15 cellular contexts compared by ENCODE assay signal in the genomic region with DNA sequence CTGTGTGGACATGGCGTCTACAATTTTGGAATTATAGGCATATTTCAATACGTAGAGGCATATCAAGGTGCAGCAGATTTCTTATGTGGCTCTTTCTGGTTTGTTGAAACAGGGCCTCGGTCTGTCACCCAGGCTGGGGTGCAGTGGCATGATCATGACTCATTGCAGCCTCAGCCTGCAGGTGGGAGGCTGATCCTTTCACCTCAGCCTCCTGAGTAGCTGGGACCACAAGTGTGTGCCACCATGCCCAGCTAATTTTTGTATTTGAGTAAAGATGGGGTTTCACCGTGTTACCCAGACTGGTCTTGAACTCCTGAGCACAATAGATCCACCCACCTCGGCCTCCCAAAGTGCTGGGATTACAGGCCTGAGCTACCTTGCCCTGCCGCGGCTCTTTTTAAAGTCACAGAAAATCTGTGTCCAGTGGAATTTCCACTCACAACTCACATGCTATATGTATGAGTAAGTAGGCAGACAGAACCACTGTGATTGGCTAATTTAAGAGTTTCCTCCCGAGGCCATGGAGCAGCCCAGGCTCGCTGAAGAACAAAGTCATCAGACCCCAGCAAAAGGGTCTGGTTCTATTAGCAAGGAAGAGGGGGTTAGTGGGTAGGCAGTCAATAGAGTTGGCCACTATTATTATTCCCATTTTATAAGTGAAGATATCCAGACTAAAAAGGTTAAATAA.
DNase-seq lines count a peak whose midpoint lies in the region; ATAC-seq and TF ChIP-seq lines count a peak whose summit lies in the region.
"Had no signal": no experiment of that assay in that cellular context is flagged by ENCODE, and none has a peak within 500 bp of the region (broad histone marks: within the 10 kb centered on the region; RNA-seq: fewer than 3 reads in every experiment).

No MANE protein-coding gene starts in this region.

- ATAC-seq in HG02678 (IDR thresholded peaks at IDR 0.05; ENCODE audit: unreplicated experiment) (no peak), HG02870 (IDR thresholded peaks at IDR 0.05; ENCODE audit: unreplicated experiment) (no peak)
- ATAC-seq: left lung, pancreas had no signal

- H3K27me3 ChIP-seq in GM06990 (replicated peaks; ENCODE audit: control insufficient read depth, insufficient read depth, low read length) = no peaks in the 10 kb centered on the region
- H3K27me3 ChIP-seq: left lung, MG63, pancreas had no signal

- TF ChIP-seq CTCF in GM06990 (IDR thresholded peaks at IDR 0.05; ENCODE audit: insufficient read depth, low read length, poor library complexity, severe bottlenecking) = no peak

- no peaks in the 10 kb centered on the region for H3K36me3 ChIP-seq in GM06990 (ENCODE audit: control insufficient read depth, insufficient read depth, low read length)
- H3K36me3 ChIP-seq: left lung, MG63, pancreas had no signal

- H3K4me3 ChIP-seq in GM06990 (replicated peaks; ENCODE audit: low read depth, low read length) = no peak overlapping the region; the same call in 1 of the 2 replicates
- H3K4me3 ChIP-seq: left lung, MG63, pancreas had no signal

- DNase-seq in GM06990 (ENCODE audit: extremely low read depth, insufficient read length) (peak; percentile 51), NCI-H2171 treated with DMSO at 0.1 percent for 48 hours (lab: John Stamatoyannopoulos, UW) (no peak), GM19240 (ENCODE audit: insufficient read length, low spot score) (no peak)
- DNase-seq in activated CD4-positive, alpha-beta T cell treated with anti-CD3 and anti-CD28 coated beads for 4 hours = peak; percentile 62 to 66
- peak; percentile 34 for DNase-seq in activated naive CD4-positive, alpha-beta T cell treated with anti-CD3 and anti-CD28 coated beads, Interleukin-2, amount 50 U/mL, for 16 hours
- peak; percentile 50 for DNase-seq in stimulated activated CD4-positive, alpha-beta T cell treated with anti-CD3 and anti-CD28 coated beads, Interleukin-4, amount 100 ng/mL, for 1 hour
- DNase-seq: dermis blood vessel endothelial cell, HCEC 1CT, left lung, MG63, NCI-H524, pancreas, SK-N-SH had no signal

Comparison
In these comparisons a context has a peak if more than half of its experiments do, and no peak if none do; other contexts are left out.
1. DNase-seq: peak in GM06990 (single experiment), activated CD4-positive, alpha-beta T cell treated with anti-CD3 and anti-CD28 coated beads for 4 hours (2 of 2), activated naive CD4-positive, alpha-beta T cell treated with anti-CD3 and anti-CD28 coated beads, Interleukin-2, amount 50 U/mL, for 16 hours (single experiment) and stimulated activated CD4-positive, alpha-beta T cell treated with anti-CD3 and anti-CD28 coated beads, Interleukin-4, amount 100 ng/mL, for 1 hour (single experiment); none in NCI-H2171 treated with DMSO at 0.1 percent for 48 hours (single experiment) and GM19240 (single experiment).